In the genomic region with DNA sequence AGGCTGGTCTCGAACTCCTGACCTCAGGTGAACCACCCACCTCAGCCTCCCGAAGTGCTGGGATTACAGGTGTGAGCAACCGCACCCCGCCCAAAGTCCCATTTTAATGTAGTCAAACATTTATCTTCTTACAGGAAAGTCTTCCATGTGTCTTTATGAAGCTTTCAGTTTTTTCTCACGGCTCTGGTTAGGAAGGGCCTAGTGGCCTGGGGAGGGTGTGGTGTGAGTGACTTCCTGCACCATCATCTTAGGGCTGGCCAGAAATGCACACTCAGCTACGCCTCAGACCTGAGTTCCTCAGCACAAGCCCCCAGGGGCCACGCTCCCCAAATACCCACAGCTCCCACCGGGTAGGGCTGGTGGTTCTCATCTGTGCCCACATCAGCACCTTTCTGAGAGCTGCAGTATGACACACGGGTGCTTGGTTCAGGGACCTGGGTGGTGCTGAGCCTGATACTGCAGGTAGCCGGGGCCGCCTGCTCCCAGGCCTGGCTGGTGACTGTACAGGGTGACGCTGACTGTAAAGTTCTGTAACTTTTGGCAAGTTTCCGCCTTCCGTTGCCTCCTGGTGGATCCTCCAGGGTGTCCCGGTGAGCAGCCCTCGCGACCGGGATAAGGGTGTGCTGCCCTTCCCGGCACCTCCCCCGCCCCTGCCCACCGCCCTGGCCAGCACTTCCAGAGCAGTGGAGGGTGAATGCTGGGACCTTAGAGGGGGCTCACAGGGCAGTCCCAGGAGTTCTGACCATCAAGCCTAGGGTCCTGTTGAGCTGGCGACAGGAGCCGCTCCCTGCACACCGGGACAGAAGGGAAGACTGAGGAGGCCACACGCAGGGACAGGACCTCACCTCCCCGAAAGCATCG, we compare ENCODE assay signal across 1 cellular context.
TF ChIP-seq lines count a peak whose summit lies in the region.

No MANE protein-coding gene starts in this region.

TF ChIP-seq in WTC11, 78 proteins besides CTCF, POLR2A, EP300 and RAD21 (continued from another document):
- TF ChIP-seq, protein P1, sequence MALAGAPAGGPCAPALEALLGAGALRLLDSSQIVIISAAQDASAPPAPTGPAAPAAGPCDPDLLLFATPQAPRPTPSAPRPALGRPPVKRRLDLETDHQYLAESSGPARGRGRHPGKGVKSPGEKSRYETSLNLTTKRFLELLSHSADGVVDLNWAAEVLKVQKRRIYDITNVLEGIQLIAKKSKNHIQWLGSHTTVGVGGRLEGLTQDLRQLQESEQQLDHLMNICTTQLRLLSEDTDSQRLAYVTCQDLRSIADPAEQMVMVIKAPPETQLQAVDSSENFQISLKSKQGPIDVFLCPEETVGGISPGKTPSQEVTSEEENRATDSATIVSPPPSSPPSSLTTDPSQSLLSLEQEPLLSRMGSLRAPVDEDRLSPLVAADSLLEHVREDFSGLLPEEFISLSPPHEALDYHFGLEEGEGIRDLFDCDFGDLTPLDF (CRISPR knock-in tag; IDR thresholded peaks at IDR 0.05) = no peak
- TF ChIP-seq JAZF1 (CRISPR knock-in tag; IDR thresholded peaks at IDR 0.05) = no peak
